Comparison of ENCODE assay signal across 8 cellular contexts in the genomic region with DNA sequence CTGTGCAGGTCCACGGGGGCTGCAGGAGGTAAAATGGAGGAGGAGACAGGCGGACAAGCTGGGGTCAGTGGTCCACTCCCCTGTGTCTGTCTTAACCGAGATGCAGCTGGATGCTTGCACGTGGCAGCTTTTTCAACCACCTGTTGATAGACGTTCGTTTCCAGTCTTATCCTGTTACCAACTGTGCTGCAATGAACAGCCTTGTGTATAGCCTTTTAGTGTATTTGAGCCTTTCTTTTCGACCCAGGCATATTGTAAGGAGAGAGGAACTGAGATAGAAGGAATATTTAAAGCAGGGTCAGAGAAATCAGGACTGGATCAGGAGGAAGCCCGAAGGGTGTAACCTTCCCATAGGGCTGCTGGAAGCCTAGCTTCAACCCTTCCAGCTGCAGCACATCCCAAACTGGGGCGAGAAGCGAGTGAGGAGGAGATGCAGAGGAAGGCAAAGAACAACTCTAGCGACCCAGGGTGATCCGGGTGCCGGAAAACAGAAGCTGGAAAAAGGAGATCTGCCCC. TPM values are rescaled to one million over a fixed set of nuclear protein-coding genes. Genes with fewer than 3 reads are reported as not detected.
A peak's percentile ranks its signal among the peaks of the same experiment; 100 is the strongest.
DNase-seq lines count a peak whose midpoint lies in the region; ATAC-seq and TF ChIP-seq lines count a peak whose summit lies in the region.

No MANE protein-coding gene starts in this region.

- peaks cover 45% of the 10 kb centered on the region for H3K27me3 ChIP-seq in NT2/D1 (ENCODE audit: insufficient read depth, insufficient read length)

- H3K4me3 ChIP-seq in NT2/D1 (ENCODE audit: insufficient read length, low read depth) (peak overlapping the region; percentile 37), mucosa of descending colon (no peak overlapping the region)

- intact Hi-C loops in mucosa of descending colon (cut with DNase I, micrococcal nuclease) = loop anchor here in 1 of 2 donors (10.0 kb wide), 1 partner anchor 73 kb away; no protein-coding TSS in a partner anchor

- ATAC-seq in mucosa of descending colon (peak; percentile 3), HG02938 (IDR thresholded peaks at IDR 0.05; ENCODE audit: unreplicated experiment) (no peak)

- H3K9me3 ChIP-seq in NT2/D1 (ENCODE audit: insufficient read depth, low read length) (no peaks in the 10 kb centered on the region), mucosa of descending colon (no peaks in the 10 kb centered on the region)

- H3K4me1 ChIP-seq in NT2/D1 (ENCODE audit: insufficient read depth, insufficient read length) = peaks cover 2% of the 10 kb centered on the region
- H3K4me1 ChIP-seq in mucosa of descending colon (ENCODE audit: low read depth) = peaks cover 26% of the 10 kb centered on the region

- H3K9ac ChIP-seq in NT2/D1 (ENCODE audit: insufficient read length, low read depth) = peak overlapping the region; percentile 77

- no peak for TF ChIP-seq CTCF in mucosa of descending colon (IDR thresholded peaks at IDR 0.05)

- H3K36me3 ChIP-seq in NT2/D1 (ENCODE audit: insufficient read depth, insufficient read length, low read length) = no peaks in the 10 kb centered on the region
- no peaks in the 10 kb centered on the region for H3K36me3 ChIP-seq in mucosa of descending colon (ENCODE audit: low read depth)

- DNase-seq in COLO668 (lab: John Stamatoyannopoulos, UW; ENCODE audit: unreplicated experiment) (peak; percentile 10), NT2/D1 (ENCODE audit: low read depth, low spot score) (no peak), dermis blood vessel endothelial cell (peak; percentile 8), mucosa of descending colon (peak in 2 of 3 donors; percentile 45 to 49), SKM-1 (lab: John Stamatoyannopoulos, UW; ENCODE audit: unreplicated experiment) (no peak), SIG-M5 treated with dmso at 0.1 percent for 504 hours (lab: John Stamatoyannopoulos, UW; ENCODE audit: unreplicated experiment) (no peak), SHP77 (lab: John Stamatoyannopoulos, UW) (no peak)

RNA-seq across cellular contexts. Expression of a gene that starts 11.4 kb away (rescaled TPM):
- total RNA-seq in dermis blood vessel endothelial cell = not detected in 2 replicates
- 100 to 1,000 TPM; 121 to 202 (median 182) TPM for total RNA-seq in mucosa of descending colon

RNA-seq across cellular contexts. Expression of a gene that starts 25.9 kb away (rescaled TPM):
- total RNA-seq in dermis blood vessel endothelial cell (0.05 TPM in 1 of 2 replicates, not detected in the other), mucosa of descending colon (1 to 10 TPM in 1 of 3 donors, under 1 TPM in 1, not detected in 1; 0.87 to 2.5 TPM)

RNA-seq across cellular contexts. Expression of a gene that starts 34.5 kb away (rescaled TPM):
- not detected in 2 replicates for total RNA-seq in dermis blood vessel endothelial cell
- total RNA-seq in mucosa of descending colon = 10 to 100 TPM; 19.8 to 37.3 (median 33.4) TPM

RNA-seq across cellular contexts. Expression of a gene that starts 34.5 kb away (rescaled TPM):
- total RNA-seq in dermis blood vessel endothelial cell (14.0 and 15.0 TPM in 2 replicates), mucosa of descending colon (100 to 1,000 TPM in 1 of 3 donors, 10 to 100 TPM in 2; 78.4 to 115 (median 82.4) TPM)

RNA-seq across cellular contexts. Expression of a gene that starts 40.4 kb away (rescaled TPM):
- 14.8 and 39.1 TPM in 2 replicates for total RNA-seq in dermis blood vessel endothelial cell
- 10 to 100 TPM; 22.4 to 31.7 (median 23.0) TPM for total RNA-seq in mucosa of descending colon

Comparison
In these comparisons a context has a peak if more than half of its experiments do, and no peak if none do; other contexts are left out.
1. DNase-seq: peak in COLO668 (single experiment), dermis blood vessel endothelial cell (single experiment) and mucosa of descending colon (2 of 3); none in NT2/D1 (single experiment), SKM-1 (single experiment), SIG-M5 treated with dmso at 0.1 percent for 504 hours (single experiment) and SHP77 (0 of 2).
2. RNA of a gene that starts 11.4 kb away (total RNA-seq): 121 to 202 TPM in mucosa of descending colon; not detected in dermis blood vessel endothelial cell; every median in the first group is over 100 times any median in the second.
3. RNA of a gene that starts 34.5 kb away (total RNA-seq): 19.8 to 37.3 TPM in mucosa of descending colon; not detected in dermis blood vessel endothelial cell; every median in the first group is over 10 times any median in the second.